Comparison of ENCODE assay signal across 15 cellular contexts in genomic region chr7:115097175-115097671, GRCh38.
DNase-seq lines count a peak whose midpoint lies in the region; ATAC-seq, FAIRE-seq and TF ChIP-seq lines count a peak whose summit lies in the region.
"Had no signal": no experiment of that assay in that cellular context is flagged by ENCODE, and none has a peak within 500 bp of the region (broad histone marks: within the 10 kb centered on the region; RNA-seq: fewer than 3 reads in every experiment).

No MANE protein-coding gene starts in this region.

- intact Hi-C loops in ascending aorta (cut with DNase I), result no loop called here

- H3K4me3 Mint-ChIP-seq in astrocyte (ENCODE audit: unreplicated experiment), result no peak overlapping the region
- H3K4me3 Mint-ChIP-seq in stimulated activated naive B cell treated with anti-CD40 and anti-IgM and Interleukin-4, amounts not matched to agents 10 μg/mL and 1 μg/mL and 100 μg/mL, for 72 hours, result no peak overlapping the region

- H3K4me1 Mint-ChIP-seq in astrocyte (ENCODE audit: low read depth, unreplicated experiment), result peaks cover 15% of the 10 kb centered on the region
- no peaks in the 10 kb centered on the region for H3K4me1 Mint-ChIP-seq in stimulated activated naive B cell treated with anti-CD40 and anti-IgM and Interleukin-4, amounts not matched to agents 10 μg/mL and 1 μg/mL and 100 μg/mL, for 72 hours

- H4K20me1 ChIP-seq in astrocyte (ENCODE audit: insufficient read depth, low read length), result no peaks in the 10 kb centered on the region

- H3K27ac Mint-ChIP-seq in astrocyte (ENCODE audit: unreplicated experiment), result peak overlapping the region; percentile 36
- no peak overlapping the region for H3K27ac Mint-ChIP-seq in stimulated activated naive B cell treated with anti-CD40 and anti-IgM and Interleukin-4, amounts not matched to agents 10 μg/mL and 1 μg/mL and 100 μg/mL, for 72 hours

- no peak for TF ChIP-seq CTCF in AG10803 (conservative IDR thresholded peaks at IDR 0.05; ENCODE audit: low read length)
- no peak for TF ChIP-seq CTCF in astrocyte (IDR thresholded peaks at IDR 0.05; ENCODE audit: insufficient read depth, low read depth, low read length)
- no peak for TF ChIP-seq CTCF in ascending aorta (IDR thresholded peaks at IDR 0.05)

- no peaks in the 10 kb centered on the region for H3K27me3 ChIP-seq in astrocyte (ENCODE audit: insufficient read depth, low read length)
- no peaks in the 10 kb centered on the region for H3K27me3 ChIP-seq in ascending aorta
- H3K27me3 ChIP-seq: adrenal gland, pancreas, upper lobe of left lung had no signal

- no peak for ATAC-seq in GM21360 (IDR thresholded peaks at IDR 0.05; ENCODE audit: unreplicated experiment)
- ATAC-seq in stimulated activated naive B cell treated with anti-CD40 and anti-IgM and Interleukin-4, amounts not matched to agents 10 μg/mL and 1 μg/mL and 100 μg/mL, for 72 hours (replicated peaks), result no peak
- ATAC-seq: left lobe of liver had no signal

- H3K9ac ChIP-seq in astrocyte (ENCODE audit: low read length), result no peak overlapping the region

- H2AFZ ChIP-seq in astrocyte (ENCODE audit: low read depth, low read length), result peak overlapping the region; percentile 20

- peak overlapping the region; percentile 55 for H3K27ac ChIP-seq in astrocyte (ENCODE audit: low read depth, low read length)
- H3K27ac ChIP-seq in ascending aorta, result no peak overlapping the region
- H3K27ac ChIP-seq: adrenal gland, C4-2B, pancreas, upper lobe of left lung had no signal

- H3K27me3 Mint-ChIP-seq in astrocyte (ENCODE audit: low read depth, unreplicated experiment), result no peaks in the 10 kb centered on the region
- H3K27me3 Mint-ChIP-seq in stimulated activated naive B cell treated with anti-CD40 and anti-IgM and Interleukin-4, amounts not matched to agents 10 μg/mL and 1 μg/mL and 100 μg/mL, for 72 hours, result no peaks in the 10 kb centered on the region

- H3K9me3 Mint-ChIP-seq in astrocyte (ENCODE audit: unreplicated experiment), result no peaks in the 10 kb centered on the region
- no peaks in the 10 kb centered on the region for H3K9me3 Mint-ChIP-seq in stimulated activated naive B cell treated with anti-CD40 and anti-IgM and Interleukin-4, amounts not matched to agents 10 μg/mL and 1 μg/mL and 100 μg/mL, for 72 hours

- H3K4me1 ChIP-seq in astrocyte (ENCODE audit: insufficient read depth, low read length), result peaks cover 21% of the 10 kb centered on the region
- H3K4me1 ChIP-seq in ascending aorta, result peaks cover 0 to 5% of the 10 kb centered on the region in 2 donors
- H3K4me1 ChIP-seq: adrenal gland, upper lobe of left lung had no signal

- H3K9me3 ChIP-seq in astrocyte (ENCODE audit: insufficient read depth, low read depth, low read length), result no peaks in the 10 kb centered on the region
- no peaks in the 10 kb centered on the region for H3K9me3 ChIP-seq in ascending aorta
- H3K9me3 ChIP-seq: adrenal gland, pancreas, upper lobe of left lung had no signal

- H3K36me3 ChIP-seq in astrocyte (ENCODE audit: insufficient read depth, low read length) (no peaks in the 10 kb centered on the region), ascending aorta (no peaks in the 10 kb centered on the region)
- H3K36me3 ChIP-seq: adrenal gland, pancreas, upper lobe of left lung had no signal

- DNase-seq in AG10803 (ENCODE audit: low read depth) (peak; percentile 79), HK-2 (ENCODE audit: unreplicated experiment) (peak; percentile 4), astrocyte (ENCODE audit: low read depth) (peak; percentile 89), iris pigment epithelial cell (ENCODE audit: low read depth) (peak; percentile 83), D341Med (ENCODE audit: low spot score) (no peak), ascending aorta (ENCODE audit: low spot score in 2 of 2) (no peak)
- no peak for DNase-seq in stimulated activated naive B cell treated with anti-CD40 and anti-IgM and Interleukin-4, amounts not matched to agents 10 μg/mL and 1 μg/mL and 100 μg/mL, for 72 hours
- DNase-seq: adrenal gland, NCI-H524 treated with DMSO at 0.1 percent for 48 hours, pancreas, upper lobe of left lung had no signal

- no peaks in the 10 kb centered on the region for H3K36me3 Mint-ChIP-seq in astrocyte (ENCODE audit: low read depth, unreplicated experiment)
- H3K36me3 Mint-ChIP-seq in stimulated activated naive B cell treated with anti-CD40 and anti-IgM and Interleukin-4, amounts not matched to agents 10 μg/mL and 1 μg/mL and 100 μg/mL, for 72 hours, result no peaks in the 10 kb centered on the region

- peak; percentile 20 for FAIRE-seq in astrocyte (lab: Jason Lieb, UNC)
- FAIRE-seq: GM12891, pancreas had no signal

- peak overlapping the region; percentile 16 for H3K4me2 ChIP-seq in astrocyte (ENCODE audit: low read length)

- H3K79me2 ChIP-seq in astrocyte (ENCODE audit: insufficient read depth, low read length), result no peaks in the 10 kb centered on the region

- H3K4me3 ChIP-seq in AG10803 (ENCODE audit: low read length), result no peak overlapping the region
- no peak overlapping the region for H3K4me3 ChIP-seq in astrocyte (ENCODE audit: insufficient read depth, low read depth, low read length)
- H3K4me3 ChIP-seq in ascending aorta, result no peak overlapping the region
- H3K4me3 ChIP-seq: adrenal gland, pancreas, upper lobe of left lung had no signal

Comparison
In these comparisons a context has a peak if more than half of its experiments do, and no peak if none do; other contexts are left out.
1. DNase-seq: peak in AG10803 (single experiment), HK-2 (single experiment), astrocyte (single experiment) and iris pigment epithelial cell (single experiment); none in stimulated activated naive B cell treated with anti-CD40 and anti-IgM and Interleukin-4, amounts not matched to agents 10 μg/mL and 1 μg/mL and 100 μg/mL, for 72 hours (single experiment), D341Med (single experiment) and ascending aorta (0 of 2).